ENCODE assay signal across 8 cellular contexts in genomic region chr3:184710870-184711365, GRCh38. TPM values are rescaled to one million over a fixed set of nuclear protein-coding genes. Genes with fewer than 3 reads are reported as not detected.
DNase-seq lines count a peak whose midpoint lies in the region; ATAC-seq, FAIRE-seq and TF ChIP-seq lines count a peak whose summit lies in the region.

No MANE protein-coding gene starts in this region.

- no peaks in the 10 kb centered on the region for H3K36me3 ChIP-seq in pancreas

- POLR2A ChIA-PET in activated CD8-positive, alpha-beta T cell treated with anti-CD3 and anti-CD28 coated beads for 36 hours (lab: Charles Lee): interaction anchor here (1.0 kb wide), 1 partner anchor 80 kb away, joined by 3 read pairs; no protein-coding TSS in a partner anchor

- WGBS in pancreas, 2 donors: 5% methylated on average over 13 of the region's 13 CpGs

- H3K27me3 ChIP-seq in foreskin keratinocyte (no peaks in the 10 kb centered on the region), pancreas (no peaks in the 10 kb centered on the region)

- peak overlapping the region; percentile 69 for H3K27ac ChIP-seq in foreskin keratinocyte
- peak overlapping the region; percentile 87 to 92 (median 90) for H3K27ac ChIP-seq in pancreas

- CTCF ChIA-PET in activated CD8-positive, alpha-beta T cell treated with anti-CD3 and anti-CD28 coated beads for 36 hours (lab: Charles Lee): interaction anchor here (3.1 kb wide), 1 partner anchor 150 kb away, joined by 12 read pairs; the partner anchor contains the start of gene EPHB3

- peak; percentile 53 for ATAC-seq in GM21360 (IDR thresholded peaks at IDR 0.05; ENCODE audit: unreplicated experiment)
- peak; percentile 28 for ATAC-seq in activated CD8-positive, alpha-beta T cell treated with anti-CD3 and anti-CD28 coated beads for 36 hours
- no peak for ATAC-seq in foreskin keratinocyte
- ATAC-seq in pancreas: peak; percentile 14 to 48 (median 34)

- peaks cover 29% of the 10 kb centered on the region for H3K4me1 Mint-ChIP-seq in activated CD8-positive, alpha-beta T cell treated with anti-CD3 and anti-CD28 coated beads for 36 hours (ENCODE audit: low read depth)

- H3K4me1 ChIP-seq in foreskin keratinocyte (peaks cover 13% of the 10 kb centered on the region), pancreas (peaks cover 3 to 17% (median 7%) of the 10 kb centered on the region in 3 donors)

- peaks cover 35% of the 10 kb centered on the region for H3K36me3 Mint-ChIP-seq in activated CD8-positive, alpha-beta T cell treated with anti-CD3 and anti-CD28 coated beads for 36 hours (ENCODE audit: low read depth)

- H3K27me3 Mint-ChIP-seq in activated CD8-positive, alpha-beta T cell treated with anti-CD3 and anti-CD28 coated beads for 36 hours: no peaks in the 10 kb centered on the region

- DNase-seq in ELR (ENCODE audit: low read depth) (peak; percentile 33), HT-29 (ENCODE audit: low spot score) (peak; percentile 7), foreskin keratinocyte (peak in 1 of 2 donors; percentile 6), pancreas (no peak), NCI-H774 (lab: John Stamatoyannopoulos, UW) (no peak), HTR-8/SVneo (ENCODE audit: insufficient read length, low spot score) (no peak)
- DNase-seq in activated CD8-positive, alpha-beta T cell treated with anti-CD3 and anti-CD28 coated beads for 36 hours: peak; percentile 55

- peak overlapping the region; percentile 89 for H3K27ac Mint-ChIP-seq in activated CD8-positive, alpha-beta T cell treated with anti-CD3 and anti-CD28 coated beads for 36 hours

- TF ChIP-seq CTCF in activated CD8-positive, alpha-beta T cell treated with anti-CD3 and anti-CD28 coated beads for 36 hours (IDR thresholded peaks at IDR 0.05): no peak
- no peak for TF ChIP-seq CTCF in foreskin keratinocyte (conservative IDR thresholded peaks at IDR 0.05)
- no peak for TF ChIP-seq CTCF in pancreas (IDR thresholded peaks at IDR 0.05)

- no peaks in the 10 kb centered on the region for H3K9me3 ChIP-seq in pancreas

- intact Hi-C loops in activated CD8-positive, alpha-beta T cell treated with anti-CD3 and anti-CD28 coated beads for 36 hours (cut with micrococcal nuclease): loop anchor here (5.0 kb wide), 1 partner anchor 139 kb away; no protein-coding TSS in a partner anchor
- intact Hi-C loops in pancreas (cut with DNase I): no loop called here

- H3K4me3 Mint-ChIP-seq in activated CD8-positive, alpha-beta T cell treated with anti-CD3 and anti-CD28 coated beads for 36 hours: peak overlapping the region; percentile 85

- peak overlapping the region; percentile 68 to 80 (median 76) for H3K4me3 ChIP-seq in pancreas

- FAIRE-seq in pancreas (lab: Jason Lieb, UNC) (no peak), HTR-8/SVneo (lab: Jason Lieb, UNC) (no peak)

- peaks cover 10% of the 10 kb centered on the region for H3K9me3 Mint-ChIP-seq in activated CD8-positive, alpha-beta T cell treated with anti-CD3 and anti-CD28 coated beads for 36 hours

RNA-seq across cellular contexts. Expression of gene MAGEF1, which starts 0.9 kb away (rescaled TPM):
- 30.9 and 33.8 TPM in 2 replicates for total RNA-seq in HT-29 (2014; rRNA removed; shearing (Covaris generic))
- total RNA-seq in activated CD8-positive, alpha-beta T cell treated with anti-CD3 and anti-CD28 coated beads for 36 hours: 10 to 100 TPM; 19.2 to 19.3 TPM
- total RNA-seq in foreskin keratinocyte (18.4 and 19.1 TPM in 2 replicates), pancreas (10 to 100 TPM; 10.4 to 19.7 (median 14.1) TPM)
- polyA plus RNA-seq in foreskin keratinocyte (17.0 and 19.1 TPM in 2 replicates), pancreas (10 to 100 TPM; 18.8 to 34.0 TPM)

Comparison
In these comparisons a context has a peak if more than half of its experiments do, and no peak if none do; other contexts are left out.
1. DNase-seq: peak in ELR (single experiment), HT-29 (single experiment) and activated CD8-positive, alpha-beta T cell treated with anti-CD3 and anti-CD28 coated beads for 36 hours (single experiment); none in pancreas (0 of 6), NCI-H774 (single experiment) and HTR-8/SVneo (single experiment).